Comparison of ENCODE assay signal across 9 cellular contexts in genomic region chr16:75288596-75289120, GRCh38. TPM values are rescaled to one million over a fixed set of nuclear protein-coding genes. Genes with fewer than 3 reads are reported as not detected.
DNase-seq lines count a peak whose midpoint lies in the region; ATAC-seq lines count a peak whose summit lies in the region.
"Had no signal": no experiment of that assay in that cellular context is flagged by ENCODE, and none has a peak within 500 bp of the region (broad histone marks: within the 10 kb centered on the region; RNA-seq: fewer than 3 reads in every experiment).

No MANE protein-coding gene starts in this region.

- ATAC-seq in left cardiac atrium (peak; percentile 39 to 40), GM19452 (IDR thresholded peaks at IDR 0.05; ENCODE audit: unreplicated experiment) (no peak), GM21390 (IDR thresholded peaks at IDR 0.05; ENCODE audit: unreplicated experiment) (no peak)

- peak in 60 of 76 experiments; percentile 33 to 86 (median 66) for DNase-seq in HUDEP-2 (lab: John Stamatoyannopoulos, UW; ENCODE audit: unreplicated experiment in 76 of 76)
- peak; percentile 71 for DNase-seq in activated CD8-positive, alpha-beta memory T cell treated with anti-CD3 and anti-CD28 coated beads for 24 hours
- DNase-seq in left cardiac atrium = no peak
- DNase-seq in stimulated activated CD8-positive, alpha-beta memory T cell treated with anti-CD3 and anti-CD28 coated beads, Interleukin-4, amount 100 ng/mL, for 48 hours = peak; percentile 86
- DNase-seq in AG08396 (ENCODE audit: low spot score) = no peak
- DNase-seq in posterior vena cava (ENCODE audit: low spot score) = no peak
- DNase-seq: trophoblast cell had no signal

- intact Hi-C loops in left cardiac atrium (cut with DNase I) = no loop called here
- intact Hi-C loops in posterior vena cava (cut with DNase I) = no loop called here

RNA-seq across cellular contexts. Expression of gene BCAR1, which starts 37.2 kb away (rescaled TPM):
- total RNA-seq in left cardiac atrium (10 to 100 TPM; 46.5 to 65.9 TPM), posterior vena cava (100 to 1,000 TPM in 1 of 2 donors, 10 to 100 TPM in 1; 48.7 to 104 TPM)

Comparison
In these comparisons a context has a peak if more than half of its experiments do, and no peak if none do; other contexts are left out.
1. DNase-seq: peak in HUDEP-2 (60 of 76), activated CD8-positive, alpha-beta memory T cell treated with anti-CD3 and anti-CD28 coated beads for 24 hours (single experiment) and stimulated activated CD8-positive, alpha-beta memory T cell treated with anti-CD3 and anti-CD28 coated beads, Interleukin-4, amount 100 ng/mL, for 48 hours (single experiment); none in left cardiac atrium (single experiment), AG08396 (single experiment) and posterior vena cava (single experiment).
2. ATAC-seq: peak in left cardiac atrium (2 of 2); none in GM19452 (single experiment) and GM21390 (single experiment).